ENCODE assay signal across 8 cellular contexts in genomic region chr6:130885392-130886192, GRCh38. TPM values are rescaled to one million over a fixed set of nuclear protein-coding genes. Genes with fewer than 3 reads are reported as not detected.
DNase-seq lines count a peak whose midpoint lies in the region; ATAC-seq and TF ChIP-seq lines count a peak whose summit lies in the region.

No MANE protein-coding gene starts in this region.

- no peaks in the 10 kb centered on the region for H3K9me3 ChIP-seq in transverse colon

- H3K4me3 ChIP-seq in fibroblast of pulmonary artery (replicated peaks; ENCODE audit: low read depth, low read length) (no peak overlapping the region), transverse colon (no peak overlapping the region)

- no peak for TF ChIP-seq POLR2A in transverse colon (IDR thresholded peaks at IDR 0.05)

- intact Hi-C loops in transverse colon (cut with DNase I; ENCODE audit: low total_unique reads), result loop anchor here (2.0 kb wide), 1 partner anchor 231 kb away; no protein-coding TSS in a partner anchor

- peak; percentile 98 for TF ChIP-seq RAD21 in Ishikawa (IDR thresholded peaks at IDR 0.05; ENCODE audit: low read depth)

- TF ChIP-seq EP300 in Ishikawa (IDR thresholded peaks at IDR 0.05; ENCODE audit: borderline replicate concordance), result no peak
- TF ChIP-seq EP300 in transverse colon (IDR thresholded peaks at IDR 0.05; ENCODE audit: low read depth), result no peak

- WGBS in transverse colon (ENCODE audit: low coverage in 1 of 2), 2 donors, result 28% methylated on average over 4 of the region's 4 CpGs

- in situ Hi-C loops in transverse colon (cut with MboI; ENCODE audit: low pct_ligation_motif_present in 1 of 4, low pct_unique_long_range_greater_than_20kb in 1 of 4, low sequenced_read_pairs in 3 of 4), result loop anchor here (5.0 to 25.0 kb wide), 5 partner anchors 229 to 659 kb away; no protein-coding TSS in a partner anchor

- H3K36me3 ChIP-seq in transverse colon, result no peaks in the 10 kb centered on the region

- no peaks in the 10 kb centered on the region for H3K27me3 ChIP-seq in transverse colon

- ATAC-seq in GM21529 (IDR thresholded peaks at IDR 0.05; ENCODE audit: unreplicated experiment), result peak; percentile 93

- DNase-seq in Daoy (ENCODE audit: low read depth), result peak; percentile 68
- DNase-seq in RKO (ENCODE audit: low spot score), result peak; percentile 74
- DNase-seq in activated T-helper 1 cell treated with Interleukin-2 at 50 U/mL for 16 hours (ENCODE audit: low read depth), result peak; percentile 36
- DNase-seq in fibroblast of pulmonary artery (ENCODE audit: low read depth), result peak; percentile 91
- peak; percentile 58 for DNase-seq in occipital lobe (lab: John Stamatoyannopoulos, UW)
- DNase-seq in transverse colon, result peak; percentile 77

- TF ChIP-seq CTCF in fibroblast of pulmonary artery (IDR thresholded peaks at IDR 0.05; ENCODE audit: low read length, missing control alignments) (peak; percentile 85), transverse colon (IDR thresholded peaks at IDR 0.05) (peak; percentile 82 to 95 (median 90))

- H3K27ac ChIP-seq in transverse colon, result no peak overlapping the region

- peaks cover 0 to 8% (median under 1%) of the 10 kb centered on the region in 4 donors for H3K4me1 ChIP-seq in transverse colon

TF ChIP-seq in Ishikawa, 13 proteins besides CTCF, POLR2A, EP300 and RAD21:
- TF ChIP-seq CREB1 (IDR thresholded peaks at IDR 0.05; ENCODE audit: low read depth) (no peak), TEAD4 (IDR thresholded peaks at IDR 0.05) (no peak), TAF1 (IDR thresholded peaks at IDR 0.05; ENCODE audit: low read depth) (no peak), REST (IDR thresholded peaks at IDR 0.05; ENCODE audit: low read depth) (no peak), TCF12 (IDR thresholded peaks at IDR 0.05; ENCODE audit: low read depth) (no peak), ZBTB7A (IDR thresholded peaks at IDR 0.05; ENCODE audit: low read depth) (no peak), EGR1 (IDR thresholded peaks at IDR 0.05) (no peak), YY1 (IDR thresholded peaks at IDR 0.05; ENCODE audit: low read depth) (no peak), MAX (IDR thresholded peaks at IDR 0.05) (no peak), NFIC (IDR thresholded peaks at IDR 0.05) (no peak), USF1 (IDR thresholded peaks at IDR 0.05) (no peak), FOXM1 (IDR thresholded peaks at IDR 0.05; ENCODE audit: borderline replicate concordance, low read depth) (no peak), CEBPB (IDR thresholded peaks at IDR 0.05) (no peak)

RNA-seq across cellular contexts. Expression of gene SMLR1, which starts 58.4 kb away (rescaled TPM):
- total RNA-seq in Daoy (2014; rRNA removed; shearing (Covaris generic)), result not detected in 2 replicates
- not detected for total RNA-seq in occipital lobe
- total RNA-seq in transverse colon, result not detected

Comparison
In these comparisons a context has a peak if more than half of its experiments do, and no peak if none do; other contexts are left out.
1. DNase-seq: peak in every context shown above with its lines; median percentile 91 in fibroblast of pulmonary artery; 77 in transverse colon; 74 in RKO; 68 in Daoy; 58 in occipital lobe; 36 in activated T-helper 1 cell treated with Interleukin-2 at 50 U/mL for 16 hours.